Comparison of ENCODE assay signal across 1 cellular context in genomic region chr2:29114841-29115609, GRCh38.
TF ChIP-seq lines count a peak whose summit lies in the region.

CLIP4 (plus strand) TSS chr2:29115415; CDS start chr2:29121389, 5,974 bp downstream.

TF ChIP-seq in GM12878, 131 proteins besides CTCF, POLR2A, EP300 and RAD21 (continued from another document):
- TF ChIP-seq CREM (IDR thresholded peaks at IDR 0.05; ENCODE audit: low read depth), result peak; percentile 26; the same call in 1 of the 2 replicates
- no peak for TF ChIP-seq EZH2 (IDR thresholded peaks at IDR 0.05; ENCODE audit: borderline replicate concordance, control insufficient read depth, low read depth, low read length)
- no peak for TF ChIP-seq CUX1 (IDR thresholded peaks at IDR 0.05; ENCODE audit: insufficient replicate concordance, low read depth, low read length)
- peak; percentile 59 for TF ChIP-seq NR2C1 (IDR thresholded peaks at IDR 0.05)
- TF ChIP-seq MXI1 (IDR thresholded peaks at IDR 0.05; ENCODE audit: low read depth, low read length), result no peak
- TF ChIP-seq TCF12 (IDR thresholded peaks at IDR 0.05; ENCODE audit: low read depth, low read length), result 0 out of 2 replicates have a peak, but pooled peaks have one; percentile 44
- no peak for TF ChIP-seq NFXL1 (IDR thresholded peaks at IDR 0.05; ENCODE audit: borderline replicate concordance)
- no peak for TF ChIP-seq IRF4 (IDR thresholded peaks at IDR 0.05; ENCODE audit: low read depth, low read length)
- TF ChIP-seq ZBED1 (IDR thresholded peaks at IDR 0.05; ENCODE audit: borderline replicate concordance), result no peak
- TF ChIP-seq FOS (IDR thresholded peaks at IDR 0.05; ENCODE audit: borderline replicate concordance, extremely low read depth, insufficient read length), result no peak
- TF ChIP-seq SMARCA5 (IDR thresholded peaks at IDR 0.05), result 0 out of 2 replicates have a peak, but pooled peaks have one; percentile 50
- no peak for TF ChIP-seq CEBPB (IDR thresholded peaks at IDR 0.05; ENCODE audit: borderline replicate concordance in 1 of 2, low read depth in 2 of 2, low read length in 2 of 2)
- TF ChIP-seq IKZF1 (conservative IDR thresholded peaks at IDR 0.05), result peak; percentile 99
- TF ChIP-seq RB1 (IDR thresholded peaks at IDR 0.05; ENCODE audit: borderline replicate concordance), result peak; percentile 54; the same call in 1 of the 2 replicates
- no peak for TF ChIP-seq PML (IDR thresholded peaks at IDR 0.05; ENCODE audit: low read length)
- TF ChIP-seq MAX (IDR thresholded peaks at IDR 0.05; ENCODE audit: low read depth, low read length), result peak; percentile 53; the same call in 1 of the 2 replicates
